ENCODE assay signal across 8 cellular contexts in genomic region chr16:53864819-53865491, GRCh38.
DNase-seq lines count a peak whose midpoint lies in the region; ATAC-seq and TF ChIP-seq lines count a peak whose summit lies in the region.

No MANE protein-coding gene starts in this region.

- H3K27me3 ChIP-seq in mammary epithelial cell (ENCODE audit: insufficient read depth, low read length) (no peaks in the 10 kb centered on the region), gastrocnemius medialis (no peaks in the 10 kb centered on the region), esophagus muscularis mucosa (no peaks in the 10 kb centered on the region)
- no peaks in the 10 kb centered on the region for H3K27me3 ChIP-seq in CD4-positive, alpha-beta memory T cell (ENCODE audit: insufficient read depth, low read length)

- POLR2A ChIA-PET in CD4-positive, alpha-beta memory T cell (lab: Charles Lee; ENCODE audit: partially characterized antibody): no interaction called here

- no peaks in the 10 kb centered on the region for H4K20me1 ChIP-seq in mammary epithelial cell (ENCODE audit: insufficient read depth, low read length)

- H3K36me3 ChIP-seq in mammary epithelial cell (ENCODE audit: insufficient read depth, low read length) (no peaks in the 10 kb centered on the region), gastrocnemius medialis (no peaks in the 10 kb centered on the region), esophagus muscularis mucosa (peaks cover 0 to 14% (median 6%) of the 10 kb centered on the region in 4 donors)
- H3K36me3 ChIP-seq in CD4-positive, alpha-beta memory T cell (ENCODE audit: insufficient read depth, low read length): no peaks in the 10 kb centered on the region

- no peak overlapping the region for H3K4me3 Mint-ChIP-seq in CD4-positive, alpha-beta memory T cell

- H3K9me3 ChIP-seq in mammary epithelial cell (replicated peaks; ENCODE audit: insufficient read depth, low read length): no peaks in the 10 kb centered on the region
- H3K9me3 ChIP-seq in gastrocnemius medialis: no peaks in the 10 kb centered on the region
- no peaks in the 10 kb centered on the region for H3K9me3 ChIP-seq in esophagus muscularis mucosa
- no peaks in the 10 kb centered on the region for H3K9me3 ChIP-seq in CD4-positive, alpha-beta memory T cell (ENCODE audit: control insufficient read depth in 1 of 2, low read length in 2 of 2)

- H3K4me3 ChIP-seq in mammary epithelial cell (replicated peaks in 1 of 3; ENCODE audit: insufficient read depth in 1 of 3, low read depth in 2 of 3, low read length in 3 of 3): no peak overlapping the region
- H3K4me3 ChIP-seq in gastrocnemius medialis: no peak overlapping the region
- no peak overlapping the region for H3K4me3 ChIP-seq in esophagus muscularis mucosa
- no peak overlapping the region for H3K4me3 ChIP-seq in CD4-positive, alpha-beta memory T cell (ENCODE audit: low read length in 2 of 2)

- H3K27me3 Mint-ChIP-seq in CD4-positive, alpha-beta memory T cell: no peaks in the 10 kb centered on the region

- CTCF ChIA-PET in mammary epithelial cell (lab: Charles Lee; ENCODE audit: low non-redundant PET): no interaction called here
- CTCF ChIA-PET in CD4-positive, alpha-beta memory T cell (lab: Charles Lee; ENCODE audit: partially characterized antibody): no interaction called here

- peak overlapping the region; percentile 17 for H2AFZ ChIP-seq in mammary epithelial cell (ENCODE audit: low read depth, low read length)

- intact Hi-C loops in mammary epithelial cell (cut with micrococcal nuclease) (loop anchor here (1.0 to 2.0 kb wide), 2 partner anchors 16 to 26 kb away; no protein-coding TSS in a partner anchor), gastrocnemius medialis (cut with DNase I; ENCODE audit: low total_unique reads) (loop anchor here (5.0 kb wide), 1 partner anchor 158 kb away; no protein-coding TSS in a partner anchor), esophagus muscularis mucosa (cut with DNase I) (no loop called here)
- intact Hi-C loops in CD4-positive, alpha-beta memory T cell (cut with micrococcal nuclease): no loop called here

- peaks cover 61 to 64% of the 10 kb centered on the region in 2 donors for H3K36me3 Mint-ChIP-seq in CD4-positive, alpha-beta memory T cell

- peaks cover 3% of the 10 kb centered on the region for H3K79me2 ChIP-seq in mammary epithelial cell (ENCODE audit: insufficient read depth, low read length)

- peaks cover 5 to 24% (median 9%) of the 10 kb centered on the region in 8 donors for H3K9me3 Mint-ChIP-seq in CD4-positive, alpha-beta memory T cell

- DNase-seq in NOMO-1 treated with DMSO at 0.1 percent for 48 hours (lab: John Stamatoyannopoulos, UW; ENCODE audit: unreplicated experiment) (peak; percentile 72), NOMO-1 treated with dmso at 0.1 percent for 144 hours (lab: John Stamatoyannopoulos, UW; ENCODE audit: unreplicated experiment) (no peak), LoVo (ENCODE audit: low spot score) (peak; percentile 20), mammary epithelial cell (peak; percentile 78), gastrocnemius medialis (no peak), esophagus muscularis mucosa (ENCODE audit: extremely low spot score) (no peak), NCI-H2029 (lab: John Stamatoyannopoulos, UW) (no peak)
- no peak for DNase-seq in CD4-positive, alpha-beta memory T cell

- dilution Hi-C loops in mammary epithelial cell (cut with HindIII; ENCODE audit: low sequenced_read_pairs): no loop called here

- no peak for TF ChIP-seq CTCF in mammary epithelial cell (conservative IDR thresholded peaks at IDR 0.05 in 1 of 2, IDR thresholded peaks at IDR 0.05 in 1 of 2; ENCODE audit: extremely low read depth in 1 of 2, insufficient read depth in 1 of 2, low read depth in 1 of 2, low read length in 2 of 2)
- TF ChIP-seq CTCF in gastrocnemius medialis (IDR thresholded peaks at IDR 0.05 in 4 of 5, conservative IDR thresholded peaks at IDR 0.05 in 1 of 5): no peak
- no peak for TF ChIP-seq CTCF in esophagus muscularis mucosa (IDR thresholded peaks at IDR 0.05)

- 4% methylated on average over 2 of the region's 2 CpGs for WGBS in mammary epithelial cell (ENCODE audit: low coverage, missing lambda C conversion rate)
- WGBS in esophagus muscularis mucosa: 96% methylated on average over 2 of the region's 2 CpGs

- H3K4me1 ChIP-seq in mammary epithelial cell (ENCODE audit: insufficient read depth, low read length) (peaks cover 24% of the 10 kb centered on the region), gastrocnemius medialis (peaks cover 7 to 19% of the 10 kb centered on the region in 2 donors), esophagus muscularis mucosa (peaks cover 0 to 16% (median 4%) of the 10 kb centered on the region in 4 donors)
- no peaks in the 10 kb centered on the region for H3K4me1 ChIP-seq in CD4-positive, alpha-beta memory T cell (ENCODE audit: insufficient read depth, low read length)

- BruUV-seq in mammary epithelial cell (replicated peaks; lab: Mats Ljungman, UMichigan): TSS peak; percentile 89

- in situ Hi-C loops in mammary epithelial cell (cut with MboI; ENCODE audit: low sequenced_read_pairs in 2 of 2) (no loop called here), gastrocnemius medialis (cut with MboI; ENCODE audit: low sequenced_read_pairs in 4 of 4) (no loop called here)

- H3K27ac ChIP-seq in mammary epithelial cell (ENCODE audit: insufficient read depth, low read depth, low read length) (peak overlapping the region; percentile 97), gastrocnemius medialis (peak overlapping the region in 3 of 4 donors; percentile 5 to 49 (median 39)), esophagus muscularis mucosa (replicated peaks in 1 of 4) (peak overlapping the region in 1 of 4 donors; percentile 29)
- H3K27ac ChIP-seq in CD4-positive, alpha-beta memory T cell (ENCODE audit: low read depth, low read length): no peak overlapping the region

- H3K4me2 ChIP-seq in mammary epithelial cell (ENCODE audit: insufficient read depth, low read depth, low read length): peak overlapping the region; percentile 38

- ATAC-seq in gastrocnemius medialis: peak in 1 of 2 donors; percentile 16

- H3K27ac Mint-ChIP-seq in CD4-positive, alpha-beta memory T cell: no peak overlapping the region

- TF ChIP-seq EP300 in esophagus muscularis mucosa (IDR thresholded peaks at IDR 0.05): no peak

- TF ChIP-seq POLR2A in gastrocnemius medialis (IDR thresholded peaks at IDR 0.05) (no peak), esophagus muscularis mucosa (IDR thresholded peaks at IDR 0.05; ENCODE audit: low read depth) (no peak)

- H3K9ac ChIP-seq in mammary epithelial cell (ENCODE audit: insufficient read depth, low read length): peak overlapping the region; percentile 55

- peaks cover 0 to 13% (median 6%) of the 10 kb centered on the region in 4 donors for H3K4me1 Mint-ChIP-seq in CD4-positive, alpha-beta memory T cell

Comparison
In these comparisons a context has a peak if more than half of its experiments do, and no peak if none do; other contexts are left out.
1. DNase-seq: peak in NOMO-1 treated with DMSO at 0.1 percent for 48 hours (single experiment), LoVo (single experiment) and mammary epithelial cell (single experiment); none in NOMO-1 treated with dmso at 0.1 percent for 144 hours (single experiment), gastrocnemius medialis (0 of 2), esophagus muscularis mucosa (single experiment), NCI-H2029 (single experiment) and CD4-positive, alpha-beta memory T cell (0 of 5).
2. intact Hi-C loops: an anchor here in mammary epithelial cell (1.0 to 2.0 kb wide) and gastrocnemius medialis (5.0 kb wide); none called in esophagus muscularis mucosa and CD4-positive, alpha-beta memory T cell.